ENCODE assay signal across 1 cellular context in the genomic region with DNA sequence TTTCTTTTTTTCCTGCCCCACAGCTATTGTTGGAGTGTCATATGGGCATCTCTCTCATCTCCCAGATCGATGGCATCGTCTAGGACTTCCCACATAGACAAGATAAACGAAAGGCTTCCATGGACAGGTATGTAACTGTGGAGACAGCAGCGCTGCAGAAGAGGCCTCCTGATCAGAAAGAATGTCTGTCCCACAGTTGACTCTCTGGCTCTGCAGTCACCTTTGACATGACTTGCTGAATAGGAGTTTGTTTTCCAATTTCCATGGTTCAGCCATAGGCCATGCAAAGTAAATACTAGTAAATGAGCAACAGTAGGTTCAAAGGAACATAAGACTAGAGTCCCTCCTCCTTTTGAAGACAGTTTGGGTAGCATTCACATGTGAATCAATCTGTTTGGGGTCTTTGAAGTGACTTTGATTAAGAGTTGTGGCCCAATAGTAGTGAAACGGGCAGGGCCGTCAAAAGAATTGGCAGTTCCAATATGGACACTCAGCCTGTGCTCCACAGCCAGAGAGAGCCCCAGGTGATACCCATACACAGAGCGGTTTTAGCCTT.
TF ChIP-seq lines count a peak whose summit lies in the region.

No MANE protein-coding gene starts in this region.

TF ChIP-seq in HepG2, 621 proteins besides CTCF, POLR2A, EP300 and RAD21 (continued from another document and continues in another):
- TF ChIP-seq, protein P1, sequence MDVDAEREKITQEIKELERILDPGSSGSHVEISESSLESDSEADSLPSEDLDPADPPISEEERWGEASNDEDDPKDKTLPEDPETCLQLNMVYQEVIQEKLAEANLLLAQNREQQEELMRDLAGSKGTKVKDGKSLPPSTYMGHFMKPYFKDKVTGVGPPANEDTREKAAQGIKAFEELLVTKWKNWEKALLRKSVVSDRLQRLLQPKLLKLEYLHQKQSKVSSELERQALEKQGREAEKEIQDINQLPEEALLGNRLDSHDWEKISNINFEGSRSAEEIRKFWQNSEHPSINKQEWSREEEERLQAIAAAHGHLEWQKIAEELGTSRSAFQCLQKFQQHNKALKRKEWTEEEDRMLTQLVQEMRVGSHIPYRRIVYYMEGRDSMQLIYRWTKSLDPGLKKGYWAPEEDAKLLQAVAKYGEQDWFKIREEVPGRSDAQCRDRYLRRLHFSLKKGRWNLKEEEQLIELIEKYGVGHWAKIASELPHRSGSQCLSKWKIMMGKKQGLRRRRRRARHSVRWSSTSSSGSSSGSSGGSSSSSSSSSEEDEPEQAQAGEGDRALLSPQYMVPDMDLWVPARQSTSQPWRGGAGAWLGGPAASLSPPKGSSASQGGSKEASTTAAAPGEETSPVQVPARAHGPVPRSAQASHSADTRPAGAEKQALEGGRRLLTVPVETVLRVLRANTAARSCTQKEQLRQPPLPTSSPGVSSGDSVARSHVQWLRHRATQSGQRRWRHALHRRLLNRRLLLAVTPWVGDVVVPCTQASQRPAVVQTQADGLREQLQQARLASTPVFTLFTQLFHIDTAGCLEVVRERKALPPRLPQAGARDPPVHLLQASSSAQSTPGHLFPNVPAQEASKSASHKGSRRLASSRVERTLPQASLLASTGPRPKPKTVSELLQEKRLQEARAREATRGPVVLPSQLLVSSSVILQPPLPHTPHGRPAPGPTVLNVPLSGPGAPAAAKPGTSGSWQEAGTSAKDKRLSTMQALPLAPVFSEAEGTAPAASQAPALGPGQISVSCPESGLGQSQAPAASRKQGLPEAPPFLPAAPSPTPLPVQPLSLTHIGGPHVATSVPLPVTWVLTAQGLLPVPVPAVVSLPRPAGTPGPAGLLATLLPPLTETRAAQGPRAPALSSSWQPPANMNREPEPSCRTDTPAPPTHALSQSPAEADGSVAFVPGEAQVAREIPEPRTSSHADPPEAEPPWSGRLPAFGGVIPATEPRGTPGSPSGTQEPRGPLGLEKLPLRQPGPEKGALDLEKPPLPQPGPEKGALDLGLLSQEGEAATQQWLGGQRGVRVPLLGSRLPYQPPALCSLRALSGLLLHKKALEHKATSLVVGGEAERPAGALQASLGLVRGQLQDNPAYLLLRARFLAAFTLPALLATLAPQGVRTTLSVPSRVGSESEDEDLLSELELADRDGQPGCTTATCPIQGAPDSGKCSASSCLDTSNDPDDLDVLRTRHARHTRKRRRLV (CRISPR knock-in tag; IDR thresholded peaks at IDR 0.05), result peak; percentile 78; the same call in 1 of the 2 replicates
- no peak for TF ChIP-seq MTF2 (CRISPR knock-in tag; IDR thresholded peaks at IDR 0.05; ENCODE audit: borderline replicate concordance)
- TF ChIP-seq, protein P2, sequence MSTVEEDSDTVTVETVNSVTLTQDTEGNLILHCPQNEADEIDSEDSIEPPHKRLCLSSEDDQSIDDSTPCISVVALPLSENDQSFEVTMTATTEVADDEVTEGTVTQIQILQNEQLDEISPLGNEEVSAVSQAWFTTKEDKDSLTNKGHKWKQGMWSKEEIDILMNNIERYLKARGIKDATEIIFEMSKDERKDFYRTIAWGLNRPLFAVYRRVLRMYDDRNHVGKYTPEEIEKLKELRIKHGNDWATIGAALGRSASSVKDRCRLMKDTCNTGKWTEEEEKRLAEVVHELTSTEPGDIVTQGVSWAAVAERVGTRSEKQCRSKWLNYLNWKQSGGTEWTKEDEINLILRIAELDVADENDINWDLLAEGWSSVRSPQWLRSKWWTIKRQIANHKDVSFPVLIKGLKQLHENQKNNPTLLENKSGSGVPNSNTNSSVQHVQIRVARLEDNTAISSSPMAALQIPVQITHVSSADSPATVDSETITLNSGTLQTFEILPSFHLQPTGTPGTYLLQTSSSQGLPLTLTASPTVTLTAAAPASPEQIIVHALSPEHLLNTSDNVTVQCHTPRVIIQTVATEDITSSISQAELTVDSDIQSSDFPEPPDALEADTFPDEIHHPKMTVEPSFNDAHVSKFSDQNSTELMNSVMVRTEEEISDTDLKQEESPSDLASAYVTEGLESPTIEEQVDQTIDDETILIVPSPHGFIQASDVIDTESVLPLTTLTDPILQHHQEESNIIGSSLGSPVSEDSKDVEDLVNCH (CRISPR knock-in tag; IDR thresholded peaks at IDR 0.05), result no peak
- no peak for TF ChIP-seq KLF13 (CRISPR knock-in tag; IDR thresholded peaks at IDR 0.05)
- TF ChIP-seq, protein P3, sequence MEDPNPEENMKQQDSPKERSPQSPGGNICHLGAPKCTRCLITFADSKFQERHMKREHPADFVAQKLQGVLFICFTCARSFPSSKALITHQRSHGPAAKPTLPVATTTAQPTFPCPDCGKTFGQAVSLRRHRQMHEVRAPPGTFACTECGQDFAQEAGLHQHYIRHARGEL (CRISPR knock-in tag; IDR thresholded peaks at IDR 0.05), result no peak
- TF ChIP-seq ZNF709 (CRISPR knock-in tag; IDR thresholded peaks at IDR 0.05), result peak; percentile 52; the same call in 1 of the 2 replicates
- peak; percentile 90 for TF ChIP-seq SIX4 (CRISPR knock-in tag; IDR thresholded peaks at IDR 0.05)
- TF ChIP-seq ZNF44 (CRISPR knock-in tag; IDR thresholded peaks at IDR 0.05), result no peak
- TF ChIP-seq, protein P4, sequence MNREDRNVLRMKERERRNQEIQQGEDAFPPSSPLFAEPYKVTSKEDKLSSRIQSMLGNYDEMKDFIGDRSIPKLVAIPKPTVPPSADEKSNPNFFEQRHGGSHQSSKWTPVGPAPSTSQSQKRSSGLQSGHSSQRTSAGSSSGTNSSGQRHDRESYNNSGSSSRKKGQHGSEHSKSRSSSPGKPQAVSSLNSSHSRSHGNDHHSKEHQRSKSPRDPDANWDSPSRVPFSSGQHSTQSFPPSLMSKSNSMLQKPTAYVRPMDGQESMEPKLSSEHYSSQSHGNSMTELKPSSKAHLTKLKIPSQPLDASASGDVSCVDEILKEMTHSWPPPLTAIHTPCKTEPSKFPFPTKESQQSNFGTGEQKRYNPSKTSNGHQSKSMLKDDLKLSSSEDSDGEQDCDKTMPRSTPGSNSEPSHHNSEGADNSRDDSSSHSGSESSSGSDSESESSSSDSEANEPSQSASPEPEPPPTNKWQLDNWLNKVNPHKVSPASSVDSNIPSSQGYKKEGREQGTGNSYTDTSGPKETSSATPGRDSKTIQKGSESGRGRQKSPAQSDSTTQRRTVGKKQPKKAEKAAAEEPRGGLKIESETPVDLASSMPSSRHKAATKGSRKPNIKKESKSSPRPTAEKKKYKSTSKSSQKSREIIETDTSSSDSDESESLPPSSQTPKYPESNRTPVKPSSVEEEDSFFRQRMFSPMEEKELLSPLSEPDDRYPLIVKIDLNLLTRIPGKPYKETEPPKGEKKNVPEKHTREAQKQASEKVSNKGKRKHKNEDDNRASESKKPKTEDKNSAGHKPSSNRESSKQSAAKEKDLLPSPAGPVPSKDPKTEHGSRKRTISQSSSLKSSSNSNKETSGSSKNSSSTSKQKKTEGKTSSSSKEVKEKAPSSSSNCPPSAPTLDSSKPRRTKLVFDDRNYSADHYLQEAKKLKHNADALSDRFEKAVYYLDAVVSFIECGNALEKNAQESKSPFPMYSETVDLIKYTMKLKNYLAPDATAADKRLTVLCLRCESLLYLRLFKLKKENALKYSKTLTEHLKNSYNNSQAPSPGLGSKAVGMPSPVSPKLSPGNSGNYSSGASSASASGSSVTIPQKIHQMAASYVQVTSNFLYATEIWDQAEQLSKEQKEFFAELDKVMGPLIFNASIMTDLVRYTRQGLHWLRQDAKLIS (CRISPR knock-in tag; IDR thresholded peaks at IDR 0.05), result peak; percentile 82; the same call in 1 of the 2 replicates
- 0 out of 2 replicates have a peak, but pooled peaks have one; percentile 45 for TF ChIP-seq ZFP36L1 (CRISPR knock-in tag; IDR thresholded peaks at IDR 0.05)
- no peak for TF ChIP-seq CENPT (CRISPR knock-in tag; IDR thresholded peaks at IDR 0.05; ENCODE audit: low read depth)
- 0 out of 2 replicates have a peak, but pooled peaks have one; percentile 24 for TF ChIP-seq U2AF2 (IDR thresholded peaks at IDR 0.05; ENCODE audit: low read depth, low read length)
- peak; percentile 99 for TF ChIP-seq MEIS2 (CRISPR knock-in tag; IDR thresholded peaks at IDR 0.05)
- TF ChIP-seq GABPA (IDR thresholded peaks at IDR 0.05; ENCODE audit: low read depth, low read length), result no peak
- peak; percentile 67 for TF ChIP-seq GABPA (CRISPR knock-in tag; IDR thresholded peaks at IDR 0.05; ENCODE audit: low read depth)
- TF ChIP-seq AGO2 (optimal IDR thresholded peaks at IDR 0.05; ENCODE audit: low read depth, low read length), result peak; percentile 10
- TF ChIP-seq BCL6 (CRISPR knock-in tag; IDR thresholded peaks at IDR 0.05), result peak; percentile 97
- TF ChIP-seq, protein P5, sequence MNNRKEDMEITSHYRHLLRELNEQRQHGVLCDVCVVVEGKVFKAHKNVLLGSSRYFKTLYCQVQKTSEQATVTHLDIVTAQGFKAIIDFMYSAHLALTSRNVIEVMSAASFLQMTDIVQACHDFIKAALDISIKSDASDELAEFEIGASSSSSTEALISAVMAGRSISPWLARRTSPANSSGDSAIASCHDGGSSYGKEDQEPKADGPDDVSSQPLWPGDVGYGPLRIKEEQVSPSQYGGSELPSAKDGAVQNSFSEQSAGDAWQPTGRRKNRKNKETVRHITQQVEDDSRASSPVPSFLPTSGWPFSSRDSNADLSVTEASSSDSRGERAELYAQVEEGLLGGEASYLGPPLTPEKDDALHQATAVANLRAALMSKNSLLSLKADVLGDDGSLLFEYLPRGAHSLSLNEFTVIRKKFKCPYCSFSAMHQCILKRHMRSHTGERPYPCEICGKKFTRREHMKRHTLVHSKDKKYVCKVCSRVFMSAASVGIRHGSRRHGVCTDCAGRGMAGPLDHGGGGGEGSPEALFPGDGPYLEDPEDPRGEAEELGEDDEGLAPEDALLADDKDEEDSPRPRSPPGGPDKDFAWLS (CRISPR knock-in tag; IDR thresholded peaks at IDR 0.05; ENCODE audit: borderline replicate concordance), result no peak
- peak; percentile 99 for TF ChIP-seq NFIC (IDR thresholded peaks at IDR 0.05; ENCODE audit: low read length)
- TF ChIP-seq ZNF17 (CRISPR knock-in tag; IDR thresholded peaks at IDR 0.05), result no peak
- TF ChIP-seq, protein P6, sequence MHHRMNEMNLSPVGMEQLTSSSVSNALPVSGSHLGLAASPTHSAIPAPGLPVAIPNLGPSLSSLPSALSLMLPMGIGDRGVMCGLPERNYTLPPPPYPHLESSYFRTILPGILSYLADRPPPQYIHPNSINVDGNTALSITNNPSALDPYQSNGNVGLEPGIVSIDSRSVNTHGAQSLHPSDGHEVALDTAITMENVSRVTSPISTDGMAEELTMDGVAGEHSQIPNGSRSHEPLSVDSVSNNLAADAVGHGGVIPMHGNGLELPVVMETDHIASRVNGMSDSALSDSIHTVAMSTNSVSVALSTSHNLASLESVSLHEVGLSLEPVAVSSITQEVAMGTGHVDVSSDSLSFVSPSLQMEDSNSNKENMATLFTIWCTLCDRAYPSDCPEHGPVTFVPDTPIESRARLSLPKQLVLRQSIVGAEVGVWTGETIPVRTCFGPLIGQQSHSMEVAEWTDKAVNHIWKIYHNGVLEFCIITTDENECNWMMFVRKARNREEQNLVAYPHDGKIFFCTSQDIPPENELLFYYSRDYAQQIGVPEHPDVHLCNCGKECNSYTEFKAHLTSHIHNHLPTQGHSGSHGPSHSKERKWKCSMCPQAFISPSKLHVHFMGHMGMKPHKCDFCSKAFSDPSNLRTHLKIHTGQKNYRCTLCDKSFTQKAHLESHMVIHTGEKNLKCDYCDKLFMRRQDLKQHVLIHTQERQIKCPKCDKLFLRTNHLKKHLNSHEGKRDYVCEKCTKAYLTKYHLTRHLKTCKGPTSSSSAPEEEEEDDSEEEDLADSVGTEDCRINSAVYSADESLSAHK (CRISPR knock-in tag; IDR thresholded peaks at IDR 0.05; ENCODE audit: borderline replicate concordance), result peak; percentile 21; the same call in 1 of the 2 replicates
- TF ChIP-seq MBNL3 (CRISPR knock-in tag; conservative IDR thresholded peaks at IDR 0.05), result no peak
- TF ChIP-seq ZSCAN12 (CRISPR knock-in tag; IDR thresholded peaks at IDR 0.05), result no peak
- TF ChIP-seq JUND (CRISPR knock-in tag; IDR thresholded peaks at IDR 0.05), result peak; percentile 59; the same call in 1 of the 2 replicates
- TF ChIP-seq, protein P7, sequence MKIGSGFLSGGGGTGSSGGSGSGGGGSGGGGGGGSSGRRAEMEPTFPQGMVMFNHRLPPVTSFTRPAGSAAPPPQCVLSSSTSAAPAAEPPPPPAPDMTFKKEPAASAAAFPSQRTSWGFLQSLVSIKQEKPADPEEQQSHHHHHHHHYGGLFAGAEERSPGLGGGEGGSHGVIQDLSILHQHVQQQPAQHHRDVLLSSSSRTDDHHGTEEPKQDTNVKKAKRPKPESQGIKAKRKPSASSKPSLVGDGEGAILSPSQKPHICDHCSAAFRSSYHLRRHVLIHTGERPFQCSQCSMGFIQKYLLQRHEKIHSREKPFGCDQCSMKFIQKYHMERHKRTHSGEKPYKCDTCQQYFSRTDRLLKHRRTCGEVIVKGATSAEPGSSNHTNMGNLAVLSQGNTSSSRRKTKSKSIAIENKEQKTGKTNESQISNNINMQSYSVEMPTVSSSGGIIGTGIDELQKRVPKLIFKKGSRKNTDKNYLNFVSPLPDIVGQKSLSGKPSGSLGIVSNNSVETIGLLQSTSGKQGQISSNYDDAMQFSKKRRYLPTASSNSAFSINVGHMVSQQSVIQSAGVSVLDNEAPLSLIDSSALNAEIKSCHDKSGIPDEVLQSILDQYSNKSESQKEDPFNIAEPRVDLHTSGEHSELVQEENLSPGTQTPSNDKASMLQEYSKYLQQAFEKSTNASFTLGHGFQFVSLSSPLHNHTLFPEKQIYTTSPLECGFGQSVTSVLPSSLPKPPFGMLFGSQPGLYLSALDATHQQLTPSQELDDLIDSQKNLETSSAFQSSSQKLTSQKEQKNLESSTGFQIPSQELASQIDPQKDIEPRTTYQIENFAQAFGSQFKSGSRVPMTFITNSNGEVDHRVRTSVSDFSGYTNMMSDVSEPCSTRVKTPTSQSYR (CRISPR knock-in tag; IDR thresholded peaks at IDR 0.05; ENCODE audit: borderline replicate concordance), result peak; percentile 68; the same call in 1 of the 2 replicates
- no peak for TF ChIP-seq SUZ12 (IDR thresholded peaks at IDR 0.05; ENCODE audit: low read depth, low read length)
- no peak for TF ChIP-seq KAT7 (CRISPR knock-in tag; IDR thresholded peaks at IDR 0.05; ENCODE audit: borderline replicate concordance)
- TF ChIP-seq, protein P8, sequence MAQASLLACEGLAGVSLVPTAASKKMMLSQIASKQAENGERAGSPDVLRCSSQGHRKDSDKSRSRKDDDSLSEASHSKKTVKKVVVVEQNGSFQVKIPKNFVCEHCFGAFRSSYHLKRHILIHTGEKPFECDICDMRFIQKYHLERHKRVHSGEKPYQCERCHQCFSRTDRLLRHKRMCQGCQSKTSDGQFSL (CRISPR knock-in tag; IDR thresholded peaks at IDR 0.05), result no peak
- TF ChIP-seq ZMYM3 (CRISPR knock-in tag; IDR thresholded peaks at IDR 0.05), result no peak
- peak; percentile 72; the same call in 1 of the 2 replicates for TF ChIP-seq ZBTB7A (CRISPR knock-in tag; IDR thresholded peaks at IDR 0.05)
- TF ChIP-seq ZNF317 (CRISPR knock-in tag; IDR thresholded peaks at IDR 0.05), result peak; percentile 92
- peak; percentile 89 for TF ChIP-seq ZFX (CRISPR knock-in tag; IDR thresholded peaks at IDR 0.05; ENCODE audit: low read depth)
- TF ChIP-seq, protein P9, sequence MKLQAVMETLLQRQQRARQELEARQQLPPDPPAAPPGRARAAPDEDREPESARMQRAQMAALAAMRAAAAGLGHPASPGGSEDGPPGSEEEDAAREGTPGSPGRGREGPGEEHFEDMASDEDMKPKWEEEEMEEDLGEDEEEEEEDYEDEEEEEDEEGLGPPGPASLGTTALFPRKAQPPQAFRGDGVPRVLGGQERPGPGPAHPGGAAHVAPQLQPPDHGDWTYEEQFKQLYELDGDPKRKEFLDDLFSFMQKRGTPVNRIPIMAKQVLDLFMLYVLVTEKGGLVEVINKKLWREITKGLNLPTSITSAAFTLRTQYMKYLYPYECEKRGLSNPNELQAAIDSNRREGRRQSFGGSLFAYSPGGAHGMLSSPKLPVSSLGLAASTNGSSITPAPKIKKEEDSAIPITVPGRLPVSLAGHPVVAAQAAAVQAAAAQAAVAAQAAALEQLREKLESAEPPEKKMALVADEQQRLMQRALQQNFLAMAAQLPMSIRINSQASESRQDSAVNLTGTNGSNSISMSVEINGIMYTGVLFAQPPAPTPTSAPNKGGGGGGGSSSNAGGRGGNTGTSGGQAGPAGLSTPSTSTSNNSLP (IDR thresholded peaks at IDR 0.05; ENCODE audit: low read depth, low read length), result peak; percentile 99
- TF ChIP-seq ZNF839 (CRISPR knock-in tag; IDR thresholded peaks at IDR 0.05; ENCODE audit: borderline replicate concordance), result no peak
